In genomic region chr7:49583440-49583839, GRCh38 we compare ENCODE assay signal across 9 cellular contexts.
"Had no signal": no experiment of that assay in that cellular context is flagged by ENCODE, and none has a peak within 500 bp of the region (broad histone marks: within the 10 kb centered on the region; RNA-seq: fewer than 3 reads in every experiment).

No MANE protein-coding gene starts in this region.

- H3K36me3 ChIP-seq: HAP-1 had no signal

- H3K4me1 ChIP-seq: HAP-1 had no signal

- H3K4me1 Mint-ChIP-seq: IgD-negative memory B cell had no signal

- DNase-seq: GM23248, GOT3, H7, HFFc6 had no signal

- H3K27ac ChIP-seq: GM23248, HL-60 had no signal

- H3K4me3 ChIP-seq: GM23248, HAP-1 had no signal

- H3K27me3 Mint-ChIP-seq: IgD-negative memory B cell had no signal

- ATAC-seq: HCT116, HepG2 had no signal

- H3K9me3 ChIP-seq: HAP-1 had no signal

- H3K36me3 Mint-ChIP-seq: IgD-negative memory B cell had no signal

- H3K27ac Mint-ChIP-seq: HFFc6, IgD-negative memory B cell had no signal

- H3K4me3 Mint-ChIP-seq: HFFc6, IgD-negative memory B cell had no signal
